In genomic region chr22:46762238-46763050, GRCh38 we compare ENCODE assay signal across 8 cellular contexts.
A peak's percentile ranks its signal among the peaks of the same experiment; 100 is the strongest.
DNase-seq lines count a peak whose midpoint lies in the region; ATAC-seq and TF ChIP-seq lines count a peak whose summit lies in the region.

Gene TBC1D22A, plus strand, starts transcription at chr22:46762650. Its CDS starts 137 bp downstream, at chr22:46762787.

- DNase-seq in AG20443 (ENCODE audit: low spot score) = peak; percentile 97
- DNase-seq in NCI-H524 treated with DMSO at 0.1 percent for 48 hours (lab: John Stamatoyannopoulos, UW) = peak; percentile 75
- peak; percentile 97 for DNase-seq in activated CD4-positive, alpha-beta T cell treated with anti-CD3 and anti-CD28 coated beads for 48 hours
- DNase-seq in kidney tubule cell (ENCODE audit: low spot score) = peak; percentile 95
- DNase-seq in stimulated activated CD4-positive, alpha-beta T cell treated with anti-CD3 and anti-CD28 coated beads, Interleukin-1b, Interleukin-23, amount 100 ng/mL, for 1 hour (ENCODE audit: low read depth in 2 of 2) = peak; percentile 83 to 94

- peak; percentile 98 for TF ChIP-seq POLR2A in GM19099 (IDR thresholded peaks at IDR 0.05; ENCODE audit: extremely low read depth, insufficient read length, low read depth)

- peak within 1 kb of the TSS; percentile 94 for H3K27ac ChIP-seq in cingulate gyrus (ENCODE audit: low read depth, low read length)

- ATAC-seq in HG03432 (IDR thresholded peaks at IDR 0.05; ENCODE audit: unreplicated experiment) = peak; percentile 81

Comparison
In these comparisons a context has a peak if more than half of its experiments do, and no peak if none do; other contexts are left out.
1. Peak in every context shown above with its lines: DNase-seq, ATAC-seq and H3K27ac ChIP-seq.